In genomic region chr6:3749390-3749978, GRCh38 we compare ENCODE assay signal across 8 cellular contexts. TPM values are rescaled to one million over a fixed set of nuclear protein-coding genes. Genes with fewer than 3 reads are reported as not detected.
DNase-seq lines count a peak whose midpoint lies in the region; ATAC-seq and TF ChIP-seq lines count a peak whose summit lies in the region.

No MANE protein-coding gene starts in this region.

- H2BK120ac ChIP-seq in IMR-90 (ENCODE audit: low read depth, low read length), result peak overlapping the region; percentile 42

- no peak for TF ChIP-seq RAD21 in IMR-90 (IDR thresholded peaks at IDR 0.05; ENCODE audit: low read length)

- WGBS in IMR-90 (ENCODE audit: extremely low coverage in 2 of 2, insufficient read length in 1 of 2), 2 experiments, result 60% methylated on average over 5 of the region's 22 CpGs; no CpG with 5 or more reads in 1 of the 2 experiments

- H3K4me1 ChIP-seq in IMR-90 (ENCODE audit: control insufficient read depth, insufficient read depth, low read length) (peaks cover 22% of the 10 kb centered on the region), ascending aorta (peaks cover 13 to 26% of the 10 kb centered on the region in 2 donors)

- POLR2A ChIA-PET in IMR-90 (lab: Charles Lee; ENCODE audit: unreplicated experiment), result interaction anchor here (0.6 to 1.5 kb wide), 2 partner anchors 17 to 152 kb away, joined by 5 read pairs; no protein-coding TSS in a partner anchor

- peak overlapping the region; percentile 85 for H3K4me2 ChIP-seq in IMR-90 (ENCODE audit: low read depth, low read length)

- peak overlapping the region; percentile 41 for H3K23ac ChIP-seq in IMR-90 (ENCODE audit: low read depth, low read length)

- H3K27me3 Mint-ChIP-seq in stimulated activated naive B cell treated with anti-CD40 and anti-IgM and Interleukin-4, amounts not matched to agents 10 μg/mL and 1 μg/mL and 100 μg/mL, for 72 hours, result peaks cover 0 to 8% of the 10 kb centered on the region in 2 donors

- H3K9me3 ChIP-seq in IMR-90 (ENCODE audit: control insufficient read depth, insufficient read depth, low read length) (no peaks in the 10 kb centered on the region), ascending aorta (peaks cover 0 to 10% of the 10 kb centered on the region in 2 donors)

- intact Hi-C loops in IMR-90 (cut with micrococcal nuclease) (loop anchor here (2.0 to 10.0 kb wide), 2 partner anchors 183 to 405 kb away; no protein-coding TSS in a partner anchor), ascending aorta (cut with DNase I) (loop anchor here (2.0 to 10.0 kb wide), 3 partner anchors 93 to 385 kb away; partner anchors contain the start of gene ECI2)

- no peak overlapping the region for H2AFZ ChIP-seq in IMR-90 (replicated peaks; ENCODE audit: low read length, poor library complexity)

- in situ Hi-C loops in IMR-90 (cut with MboI; ENCODE audit: low sequenced_read_pairs), result loop anchor here (5.0 to 25.0 kb wide), 4 partner anchors 98 to 612 kb away; partner anchors contain the start of gene FAM50B

- peaks cover 10 to 30% of the 10 kb centered on the region in 2 donors for H3K36me3 Mint-ChIP-seq in stimulated activated naive B cell treated with anti-CD40 and anti-IgM and Interleukin-4, amounts not matched to agents 10 μg/mL and 1 μg/mL and 100 μg/mL, for 72 hours

- CTCF ChIA-PET in IMR-90 (lab: Yijun Ruan, JAX), result interaction anchor here (0.8 to 2.0 kb wide), 7 partner anchors 17 to 241 kb away, joined by 3 to 7 read pairs (median 3); partner anchors contain the start of gene FAM50B

- H2BK5ac ChIP-seq in IMR-90 (ENCODE audit: low read depth, low read length, poor library complexity, severe bottlenecking), result peak overlapping the region; percentile 94

- ATAC-seq in IMR-90 (ENCODE audit: low read depth) (no peak), HG03571 (IDR thresholded peaks at IDR 0.05; ENCODE audit: unreplicated experiment) (no peak)
- ATAC-seq in stimulated activated naive B cell treated with anti-CD40 and anti-IgM and Interleukin-4, amounts not matched to agents 10 μg/mL and 1 μg/mL and 100 μg/mL, for 72 hours (replicated peaks), result no peak

- no peak for DNase-seq in IMR-90
- peak in 1 of 2 donors; percentile 75 for DNase-seq in ascending aorta (ENCODE audit: low spot score in 2 of 2)
- no peak for DNase-seq in stimulated activated naive B cell treated with anti-CD40 and anti-IgM and Interleukin-4, amounts not matched to agents 10 μg/mL and 1 μg/mL and 100 μg/mL, for 72 hours
- DNase-seq in activated effector memory CD4-positive, alpha-beta T cell treated with Interleukin-2 at 50 U/mL for 16 hours, result no peak
- no peak for DNase-seq in NCI-H2081 (lab: John Stamatoyannopoulos, UW)
- DNase-seq in stimulated activated CD4-positive, alpha-beta T cell treated with anti-CD3 and anti-CD28 coated beads, Interleukin-1b, Interleukin-23, amount 100 ng/mL, for 48 hours, result no peak

- peaks cover 29% of the 10 kb centered on the region for H3K9me1 ChIP-seq in IMR-90 (ENCODE audit: insufficient read depth, low read length)

- no peaks in the 10 kb centered on the region for H3K9me3 Mint-ChIP-seq in stimulated activated naive B cell treated with anti-CD40 and anti-IgM and Interleukin-4, amounts not matched to agents 10 μg/mL and 1 μg/mL and 100 μg/mL, for 72 hours

- H3K27ac ChIP-seq in IMR-90 (ENCODE audit: insufficient read depth, low read length) (peak overlapping the region; percentile 86), ascending aorta (peak overlapping the region; percentile 100), layer of hippocampus (ENCODE audit: low read depth, low read length) (peak overlapping the region; percentile 87)

- peak overlapping the region; percentile 13 for H3K18ac ChIP-seq in IMR-90 (ENCODE audit: low read depth, low read length)

- peak overlapping the region; percentile 62 for H4K91ac ChIP-seq in IMR-90 (ENCODE audit: insufficient read depth, low read depth, low read length)

- TF ChIP-seq CTCF in IMR-90 (conservative IDR thresholded peaks at IDR 0.05; ENCODE audit: low read depth, low read length), result no peak
- no peak for TF ChIP-seq CTCF in ascending aorta (IDR thresholded peaks at IDR 0.05)

- peak overlapping the region; percentile 85 to 87 for H3K4me3 Mint-ChIP-seq in stimulated activated naive B cell treated with anti-CD40 and anti-IgM and Interleukin-4, amounts not matched to agents 10 μg/mL and 1 μg/mL and 100 μg/mL, for 72 hours

- no peak overlapping the region for H3K56ac ChIP-seq in IMR-90 (ENCODE audit: extremely low read depth, insufficient read depth, low read length)

- H3K4me1 Mint-ChIP-seq in stimulated activated naive B cell treated with anti-CD40 and anti-IgM and Interleukin-4, amounts not matched to agents 10 μg/mL and 1 μg/mL and 100 μg/mL, for 72 hours, result peaks cover 48 to 59% of the 10 kb centered on the region in 2 donors

- H3K4ac ChIP-seq in IMR-90 (ENCODE audit: low read depth, low read length), result peak overlapping the region; percentile 91

- TF ChIP-seq POLR2A in IMR-90 (IDR thresholded peaks at IDR 0.05; ENCODE audit: low read depth, low read length), result no peak

- no peak overlapping the region; the same call in none of the 2 replicates for H4K5ac ChIP-seq in IMR-90 (ENCODE audit: low read depth, low read length)

- H2AK5ac ChIP-seq in IMR-90 (ENCODE audit: low read depth, low read length), result peak overlapping the region; percentile 58

- peak overlapping the region; percentile 16; the same call in 1 of the 2 replicates for H2BK20ac ChIP-seq in IMR-90 (ENCODE audit: low read depth, low read length)

- H3K14ac ChIP-seq in IMR-90 (replicated peaks; ENCODE audit: low read depth, low read length), result peak overlapping the region; percentile 70

- no TSS peak for BruUV-seq in IMR-90 (replicated peaks; lab: Mats Ljungman, UMichigan)

- no peaks in the 10 kb centered on the region for H3K27me3 ChIP-seq in IMR-90 (ENCODE audit: control insufficient read depth, insufficient read depth, low read length)
- H3K27me3 ChIP-seq in ascending aorta, result no peaks in the 10 kb centered on the region
- H3K27me3 ChIP-seq in layer of hippocampus (ENCODE audit: control insufficient read depth, insufficient read depth, low read length), result no peaks in the 10 kb centered on the region

- peak overlapping the region; percentile 96 for H3K27ac Mint-ChIP-seq in stimulated activated naive B cell treated with anti-CD40 and anti-IgM and Interleukin-4, amounts not matched to agents 10 μg/mL and 1 μg/mL and 100 μg/mL, for 72 hours

- H3K36me3 ChIP-seq in IMR-90 (ENCODE audit: control insufficient read depth, insufficient read depth, low read length) (peaks cover 9% of the 10 kb centered on the region; the same call in 1 of the 2 replicates), ascending aorta (peaks cover 7 to 38% of the 10 kb centered on the region in 2 donors)

- peaks cover 60% of the 10 kb centered on the region for H4K20me1 ChIP-seq in IMR-90 (ENCODE audit: insufficient read depth, low read length)

- dilution Hi-C loops in IMR-90 (cut with HindIII; ENCODE audit: low sequenced_read_pairs, unreplicated experiment), result no loop called here

- H3K9ac ChIP-seq in IMR-90 (ENCODE audit: low read depth, low read length), result peak overlapping the region; percentile 75

- H2BK15ac ChIP-seq in IMR-90 (ENCODE audit: low read depth, low read length), result no peak overlapping the region; the same call in 1 of the 3 replicates

- H3K4me3 ChIP-seq in IMR-90 (ENCODE audit: insufficient read depth, low read depth, low read length), result peak overlapping the region; percentile 99
- H3K4me3 ChIP-seq in ascending aorta, result peak overlapping the region; percentile 81 to 82

- H3K79me1 ChIP-seq in IMR-90 (ENCODE audit: low read depth in 1 of 2, low read length in 2 of 2), result peaks cover 8 to 57% of the 10 kb centered on the region in 2 experiments; a peak in 3 of 4 replicates

- H2AK9ac ChIP-seq in IMR-90 (replicated peaks; ENCODE audit: low read depth, low read length, poor library complexity), result peak overlapping the region; percentile 76

- H4K8ac ChIP-seq in IMR-90 (ENCODE audit: low read depth in 2 of 2, low read length in 2 of 2), result peak overlapping the region in 1 of 2 experiments; percentile 7; a peak in 1 of 4 replicates

TF ChIP-seq in IMR-90, 13 proteins besides CTCF, POLR2A, EP300 and RAD21:
- TF ChIP-seq USF2 (IDR thresholded peaks at IDR 0.05; ENCODE audit: low read depth, low read length) (no peak), FOS (IDR thresholded peaks at IDR 0.05; ENCODE audit: low read depth, low read length) (no peak), SMC3 (IDR thresholded peaks at IDR 0.05; ENCODE audit: low read depth, low read length) (no peak), RCOR1 (IDR thresholded peaks at IDR 0.05; ENCODE audit: insufficient replicate concordance, low read length) (no peak), MAZ (IDR thresholded peaks at IDR 0.05; ENCODE audit: borderline replicate concordance, low read depth, low read length) (no peak), RFX5 (IDR thresholded peaks at IDR 0.05; ENCODE audit: low read depth, low read length) (no peak), ELK1 (IDR thresholded peaks at IDR 0.05; ENCODE audit: borderline replicate concordance, low read depth, low read length) (no peak), MXI1 (IDR thresholded peaks at IDR 0.05; ENCODE audit: borderline replicate concordance, low read depth, low read length) (no peak), CEBPB (IDR thresholded peaks at IDR 0.05; ENCODE audit: low read depth, low read length) (no peak), NFE2L2 (IDR thresholded peaks at IDR 0.05; ENCODE audit: low read depth, low read length) (no peak), MAFK (IDR thresholded peaks at IDR 0.05; ENCODE audit: low read depth, low read length) (no peak), CHD1 (IDR thresholded peaks at IDR 0.05; ENCODE audit: low read depth, low read length) (no peak)

RNA-seq across cellular contexts. Expression of gene PXDC1, which starts 2.0 kb away (rescaled TPM):
- total RNA-seq in IMR-90 (2012; rRNA removed) (66.4 and 72.2 TPM in 2 replicates), ascending aorta (310 TPM)
- polyA plus RNA-seq in IMR-90 (2012; rRNA removed), result 56.7 and 63.3 TPM in 2 replicates
- 42.0 and 49.1 TPM in 2 replicates for polyA plus RNA-seq in IMR-90 (2012; cell fraction: cytosol; rRNA removed)
- polyA plus RNA-seq in IMR-90 (2012; cell fraction: nucleus; rRNA removed; ENCODE audit: low replicate concordance), result 40.5 and 49.4 TPM in 2 replicates
